25 cellular contexts compared by ENCODE assay signal in the genomic region with DNA sequence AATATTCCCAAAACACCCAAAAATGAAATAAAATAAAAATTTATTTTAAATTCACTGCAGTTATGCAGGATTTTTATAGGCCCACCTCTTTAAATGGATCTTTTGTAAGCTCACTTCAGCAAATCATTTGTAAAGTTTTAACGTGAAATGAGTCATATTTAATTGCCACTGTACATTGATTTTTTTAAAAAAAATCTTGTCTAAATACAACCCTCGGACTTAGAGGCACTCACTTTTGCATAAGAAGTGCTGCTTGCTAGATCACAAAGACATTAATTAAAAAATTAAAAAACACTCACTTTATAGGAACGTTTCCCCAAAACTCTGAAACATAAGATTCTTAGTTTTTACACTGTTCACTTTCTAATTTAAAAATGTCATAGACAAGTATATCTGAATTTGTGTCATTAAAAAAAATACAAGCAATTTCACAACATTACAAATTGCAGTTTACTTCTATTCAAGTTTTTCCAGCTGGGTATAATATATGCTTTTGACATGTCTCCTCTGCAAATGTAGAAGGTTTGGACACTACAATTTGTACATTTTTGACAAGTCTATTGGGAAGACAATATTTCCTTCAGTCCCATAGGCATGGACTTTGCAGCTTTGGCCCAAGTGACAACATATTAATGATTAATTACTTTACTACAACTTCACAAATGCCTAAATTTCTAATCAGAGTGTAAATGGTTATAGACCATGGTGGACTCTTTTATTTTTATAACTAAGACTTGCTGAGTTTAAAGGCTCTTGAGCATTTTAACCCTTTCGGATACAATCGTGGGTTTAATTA.
DNase-seq lines count a peak whose midpoint lies in the region; ATAC-seq, FAIRE-seq and TF ChIP-seq lines count a peak whose summit lies in the region.
"Had no signal": no experiment of that assay in that cellular context is flagged by ENCODE, and none has a peak within 500 bp of the region (broad histone marks: within the 10 kb centered on the region; RNA-seq: fewer than 3 reads in every experiment).

No MANE protein-coding gene starts in this region.

- POLR2A ChIA-PET in HepG2 (lab: Yijun Ruan, JAX), result no interaction called here

- H4K20me1 ChIP-seq in HepG2 (ENCODE audit: insufficient read depth, low read length) (no peaks in the 10 kb centered on the region), smooth muscle cell (ENCODE audit: low read depth) (no peaks in the 10 kb centered on the region)
- H4K20me1 ChIP-seq: BLaER1 had no signal

- in situ Hi-C loops in HepG2 (cut with HindIII; ENCODE audit: extremely low pct_ligation_motif_present, low pct_unique_long_range_greater_than_20kb), result no loop called here

- H3K27ac ChIP-seq in liver (ENCODE audit: low read depth in 1 of 2, low read length in 2 of 2), result peak overlapping the region; percentile 57 to 62
- H3K27ac ChIP-seq in HepG2 (ENCODE audit: extremely low read length, insufficient read depth, low read length), result no peak overlapping the region
- H3K27ac ChIP-seq in smooth muscle cell (ENCODE audit: low read depth), result no peak overlapping the region
- H3K27ac ChIP-seq: 22Rv1, A549, BLaER1 had no signal

- H3K9me3 ChIP-seq in liver (ENCODE audit: control insufficient read depth in 4 of 4, low read length in 3 of 4) (no peaks in the 10 kb centered on the region), HepG2 (ENCODE audit: low read length) (peaks cover 33% of the 10 kb centered on the region), smooth muscle cell (replicated peaks; ENCODE audit: low read depth) (no peaks in the 10 kb centered on the region)
- H3K9me3 ChIP-seq: A549, BE2C, BLaER1 had no signal

- TF ChIP-seq RAD21 in liver (IDR thresholded peaks at IDR 0.05) (peak; percentile 11 to 34), HepG2 (CRISPR knock-in tag; IDR thresholded peaks at IDR 0.05) (no peak)

- H3K36me3 ChIP-seq in liver (ENCODE audit: control insufficient read depth in 4 of 4, insufficient read depth in 3 of 4, low read depth in 1 of 4, low read length in 3 of 4) (no peaks in the 10 kb centered on the region), HepG2 (replicated peaks in 1 of 2; ENCODE audit: control insufficient read depth in 1 of 2, insufficient read depth in 2 of 2, low read length in 2 of 2) (no peaks in the 10 kb centered on the region), smooth muscle cell (ENCODE audit: low read depth) (no peaks in the 10 kb centered on the region)
- H3K36me3 ChIP-seq: BE2C, BLaER1 had no signal

- no peak overlapping the region for H2AFZ ChIP-seq in HepG2 (ENCODE audit: low read length)
- H2AFZ ChIP-seq in smooth muscle cell (ENCODE audit: low read depth), result no peak overlapping the region

- no peak for DNase-seq in HepG2 (ENCODE audit: low spot score)
- no peak for DNase-seq in left lobe of liver (ENCODE audit: low spot score)
- DNase-seq in smooth muscle cell (lab: John Stamatoyannopoulos, UW; ENCODE audit: unreplicated experiment), result no peak
- no peak for DNase-seq in AG20443 (ENCODE audit: low spot score)
- DNase-seq: BE2C; C1 segment of cervical spinal cord; CD4-positive, alpha-beta memory T cell; CD4-positive, CD25-positive, alpha-beta regulatory T cell; COR-L47; DMS 273 treated with DMSO at 0.1 percent for 48 hours; DMS153; DMS53; DMS79; DND-41; EL; GDM1 had no signal

- no peak overlapping the region for H3K4me2 ChIP-seq in HepG2 (ENCODE audit: low read depth, low read length)
- peak overlapping the region; percentile 56 for H3K4me2 ChIP-seq in smooth muscle cell
- H3K4me2 ChIP-seq: A549, BLaER1 had no signal

- H3K4me3 ChIP-seq in liver (ENCODE audit: low read depth in 1 of 3, low read length in 3 of 3), result peak overlapping the region in 1 of 3 donors; percentile 29
- H3K4me3 ChIP-seq in HepG2 (replicated peaks in 1 of 3; ENCODE audit: insufficient read depth in 1 of 3, low read depth in 2 of 3, low read length in 3 of 3), result no peak overlapping the region
- H3K4me3 ChIP-seq in smooth muscle cell, result no peak overlapping the region
- H3K4me3 ChIP-seq: A549, BLaER1, GM12878 had no signal

- TF ChIP-seq CTCF in liver (IDR thresholded peaks at IDR 0.05; ENCODE audit: low read depth, low read length, missing input control) (no peak), HepG2 (CRISPR knock-in tag; IDR thresholded peaks at IDR 0.05) (no peak), smooth muscle cell (IDR thresholded peaks at IDR 0.05; ENCODE audit: borderline replicate concordance, insufficient read depth, poor library complexity, severe bottlenecking) (no peak)

- no peak for TF ChIP-seq POLR2A in HepG2 (IDR thresholded peaks at IDR 0.05; ENCODE audit: insufficient read depth in 1 of 2, low read depth in 2 of 2, low read length in 2 of 2)

- H3F3A ChIP-seq in smooth muscle cell (ENCODE audit: low read depth), result peaks cover 7% of the 10 kb centered on the region

- TF ChIP-seq EP300 in HepG2 (IDR thresholded peaks at IDR 0.05; ENCODE audit: low read depth in 2 of 2, low read length in 2 of 2) (no peak), HepG2 (CRISPR knock-in tag; IDR thresholded peaks at IDR 0.05; ENCODE audit: borderline replicate concordance) (no peak)

- H3K4me1 ChIP-seq in liver (ENCODE audit: control insufficient read depth in 4 of 4, insufficient read depth in 4 of 4, low read length in 3 of 4), result peaks cover 0 to 13% (median 8%) of the 10 kb centered on the region in 4 donors
- no peaks in the 10 kb centered on the region for H3K4me1 ChIP-seq in HepG2 (ENCODE audit: insufficient read depth, low read length)
- H3K4me1 ChIP-seq in smooth muscle cell (ENCODE audit: low read depth), result peaks cover 4% of the 10 kb centered on the region
- H3K4me1 ChIP-seq: A549, BE2C, BLaER1 had no signal

- intact Hi-C loops in HepG2 (cut with micrococcal nuclease; ENCODE audit: unreplicated experiment), result no loop called here

- H3K79me2 ChIP-seq in HepG2 (ENCODE audit: insufficient read depth, low read length), result no peaks in the 10 kb centered on the region
- H3K79me2 ChIP-seq in smooth muscle cell (ENCODE audit: low read depth), result no peaks in the 10 kb centered on the region

- FAIRE-seq in HepG2 (lab: Jason Lieb, UNC), result no peak
- FAIRE-seq: A549, GM12878, GM12892, GM18507, GM19239 had no signal

- WGBS in liver, result 25% methylated on average over 5 of the region's 5 CpGs
- 30% methylated on average over 5 of the region's 5 CpGs for WGBS in HepG2 (ENCODE audit: low lambda C conversion rate)
- 65% methylated on average over 5 of the region's 5 CpGs for WGBS in smooth muscle cell (ENCODE audit: low lambda C conversion rate)

- CTCF ChIA-PET in HepG2 (lab: Yijun Ruan, JAX; ENCODE audit: low intra/inter-chr PET ratio, low total read pairs), result no interaction called here

- H3K27me3 ChIP-seq in liver (ENCODE audit: control insufficient read depth in 4 of 4, insufficient read depth in 4 of 4, low read length in 3 of 4) (no peaks in the 10 kb centered on the region), HepG2 (ENCODE audit: control insufficient read depth in 1 of 2, insufficient read depth in 2 of 2, low read length in 2 of 2) (no peaks in the 10 kb centered on the region), smooth muscle cell (ENCODE audit: low read depth) (no peaks in the 10 kb centered on the region)
- H3K27me3 ChIP-seq: BE2C, BLaER1 had no signal

- H3K9ac ChIP-seq in liver (ENCODE audit: low read depth in 1 of 2, low read length in 2 of 2) (peak overlapping the region in 1 of 2 donors; percentile 7), HepG2 (ENCODE audit: insufficient read depth, low read depth, low read length) (no peak overlapping the region), smooth muscle cell (ENCODE audit: low read depth) (no peak overlapping the region)
- H3K9ac ChIP-seq: BLaER1 had no signal

- no TSS peak for BruUV-seq in HepG2 (replicated peaks; lab: Mats Ljungman, UMichigan)

- ATAC-seq in HepG2 (no peak), left lobe of liver (peak; percentile 90), HG03432 (IDR thresholded peaks at IDR 0.05; ENCODE audit: unreplicated experiment) (no peak)
- ATAC-seq: A549, GM12878 had no signal

TF ChIP-seq in liver, 16 proteins besides CTCF, POLR2A, EP300 and RAD21 (continues in another document):
- peak; percentile 47 for TF ChIP-seq HNF4G (IDR thresholded peaks at IDR 0.05)
- peak; percentile 83 to 86 for TF ChIP-seq HNF4A (conservative IDR thresholded peaks at IDR 0.05)

TF ChIP-seq in HepG2, 621 proteins besides CTCF, POLR2A, EP300 and RAD21 (continues in another document):
- TF ChIP-seq, protein P1, sequence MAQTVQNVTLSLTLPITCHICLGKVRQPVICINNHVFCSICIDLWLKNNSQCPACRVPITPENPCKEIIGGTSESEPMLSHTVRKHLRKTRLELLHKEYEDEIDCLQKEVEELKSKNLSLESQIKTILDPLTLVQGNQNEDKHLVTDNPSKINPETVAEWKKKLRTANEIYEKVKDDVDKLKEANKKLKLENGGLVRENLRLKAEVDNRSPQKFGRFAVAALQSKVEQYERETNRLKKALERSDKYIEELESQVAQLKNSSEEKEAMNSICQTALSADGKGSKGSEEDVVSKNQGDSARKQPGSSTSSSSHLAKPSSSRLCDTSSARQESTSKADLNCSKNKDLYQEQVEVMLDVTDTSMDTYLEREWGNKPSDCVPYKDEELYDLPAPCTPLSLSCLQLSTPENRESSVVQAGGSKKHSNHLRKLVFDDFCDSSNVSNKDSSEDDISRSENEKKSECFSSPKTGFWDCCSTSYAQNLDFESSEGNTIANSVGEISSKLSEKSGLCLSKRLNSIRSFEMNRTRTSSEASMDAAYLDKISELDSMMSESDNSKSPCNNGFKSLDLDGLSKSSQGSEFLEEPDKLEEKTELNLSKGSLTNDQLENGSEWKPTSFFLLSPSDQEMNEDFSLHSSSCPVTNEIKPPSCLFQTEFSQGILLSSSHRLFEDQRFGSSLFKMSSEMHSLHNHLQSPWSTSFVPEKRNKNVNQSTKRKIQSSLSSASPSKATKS (CRISPR knock-in tag; IDR thresholded peaks at IDR 0.05), result no peak
- TF ChIP-seq PHF20 (CRISPR knock-in tag; IDR thresholded peaks at IDR 0.05) (no peak), ZSCAN29 (CRISPR knock-in tag; conservative IDR thresholded peaks at IDR 0.05) (no peak), ZNF256 (CRISPR knock-in tag; conservative IDR thresholded peaks at IDR 0.05) (no peak), ZNF292 (CRISPR knock-in tag; IDR thresholded peaks at IDR 0.05; ENCODE audit: borderline replicate concordance, low read depth) (no peak)
- TF ChIP-seq, protein P2, sequence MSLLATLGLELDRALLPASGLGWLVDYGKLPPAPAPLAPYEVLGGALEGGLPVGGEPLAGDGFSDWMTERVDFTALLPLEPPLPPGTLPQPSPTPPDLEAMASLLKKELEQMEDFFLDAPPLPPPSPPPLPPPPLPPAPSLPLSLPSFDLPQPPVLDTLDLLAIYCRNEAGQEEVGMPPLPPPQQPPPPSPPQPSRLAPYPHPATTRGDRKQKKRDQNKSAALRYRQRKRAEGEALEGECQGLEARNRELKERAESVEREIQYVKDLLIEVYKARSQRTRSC (CRISPR knock-in tag; IDR thresholded peaks at IDR 0.05; ENCODE audit: low read depth), result no peak
- TF ChIP-seq, protein P3, sequence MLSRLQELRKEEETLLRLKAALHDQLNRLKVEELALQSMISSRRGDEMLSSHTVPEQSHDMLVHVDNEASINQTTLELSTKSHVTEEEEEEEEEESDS (CRISPR knock-in tag; IDR thresholded peaks at IDR 0.05; ENCODE audit: borderline replicate concordance), result no peak

Comparison
In these comparisons a context has a peak if more than half of its experiments do, and no peak if none do; other contexts are left out.
1. H3K27ac ChIP-seq: peak in liver (2 of 2); none in HepG2 (single experiment) and smooth muscle cell (single experiment).